ENCODE assay signal across 27 cellular contexts in the genomic region with DNA sequence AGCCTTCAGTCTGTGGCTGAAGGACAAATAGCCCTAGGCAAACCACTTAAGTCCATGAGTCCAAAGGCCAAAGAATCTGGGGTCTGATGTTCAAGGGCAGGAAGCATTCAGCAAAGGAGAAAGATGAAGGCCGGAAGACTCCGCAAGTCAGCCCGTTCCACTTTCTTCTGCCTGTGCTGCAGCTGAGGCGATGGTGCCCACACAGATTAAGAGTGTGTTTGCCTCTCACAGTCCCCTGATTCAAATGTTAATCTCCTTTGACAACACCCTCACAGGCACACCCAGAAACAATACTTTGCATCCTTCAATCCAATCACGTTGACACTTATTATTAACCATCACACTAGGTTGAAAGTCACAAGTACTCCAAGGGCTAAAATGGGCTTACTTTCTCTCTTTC.
"Had no signal": no experiment of that assay in that cellular context is flagged by ENCODE, and none has a peak within 500 bp of the region (broad histone marks: within the 10 kb centered on the region; RNA-seq: fewer than 3 reads in every experiment).

No MANE protein-coding gene starts in this region.

- H2AFZ ChIP-seq: hepatocyte had no signal

- H3K27ac Mint-ChIP-seq: mesothelial cell of epicardium; naive B cell; natural killer cell; nephron progenitor cell; stimulated activated naive B cell treated with anti-CD40 and anti-IgM and Interleukin-4, amounts not matched to agents 10 μg/mL and 1 μg/mL and 100 μg/mL, for 72 hours had no signal

- H3K4me3 ChIP-seq: hepatocyte, left ventricle myocardium inferior, lung, pancreas, prostate gland, skin epidermis, stomach, testis, thyroid gland, transverse colon, upper lobe of left lung, vagina had no signal

- H3K4me3 Mint-ChIP-seq: mesothelial cell of epicardium; naive B cell; natural killer cell; nephron progenitor cell; stimulated activated naive B cell treated with anti-CD40 and anti-IgM and Interleukin-4, amounts not matched to agents 10 μg/mL and 1 μg/mL and 100 μg/mL, for 72 hours had no signal

- H3K4me2 ChIP-seq: hepatocyte had no signal

- DNase-seq: left ventricle myocardium inferior; mesendoderm; naive B cell; natural killer cell; nephron progenitor cell; pancreas; posterior cingulate gyrus; retina; right cardiac atrium; stimulated activated CD4-positive, alpha-beta T cell treated with anti-CD3 and anti-CD28 coated beads, Interleukin-12 subunit alpha, Interleukin-12 subunit beta, amount 100 ng/mL, for 4 hours; stimulated activated CD4-positive, alpha-beta T cell treated with anti-CD3 and anti-CD28 coated beads, Interleukin-15, amount 100 ng/mL, for 24 hours; stimulated activated CD4-positive, alpha-beta T cell treated with anti-CD3 and anti-CD28 coated beads, Interleukin-2, amount 100 ng/mL, for 24 hours; stimulated activated CD4-positive, alpha-beta T cell treated with anti-CD3 and anti-CD28 coated beads, Interleukin-4, amount 100 ng/mL, for 1 hour; stimulated activated naive B cell treated with anti-CD40 and anti-IgM and Interleukin-4, amounts not matched to agents 10 μg/mL and 1 μg/mL and 100 μg/mL, for 72 hours; stimulated activated naive CD8-positive, alpha-beta T cell treated with anti-CD3 and anti-CD28 coated beads, Interleukin-15, Interleukin-2, amounts not matched to agents 100 U/mL and 50 U/mL, for 24 hours; stomach; testis; thyroid gland; transverse colon; upper lobe of left lung had no signal

- H3K79me2 ChIP-seq: hepatocyte had no signal

- H3K4me1 ChIP-seq: pancreas, prostate gland, stomach, testis, thyroid gland, transverse colon, upper lobe of left lung, vagina had no signal

- H3K27ac ChIP-seq: hepatocyte, left ventricle myocardium inferior, pancreas, prostate gland, skin epidermis, stomach, testis, thyroid gland, transverse colon, upper lobe of left lung, vagina had no signal

- H3K36me3 Mint-ChIP-seq: mesothelial cell of epicardium; naive B cell; natural killer cell; stimulated activated naive B cell treated with anti-CD40 and anti-IgM and Interleukin-4, amounts not matched to agents 10 μg/mL and 1 μg/mL and 100 μg/mL, for 72 hours had no signal

- H3K36me3 ChIP-seq: left ventricle myocardium inferior, pancreas, prostate gland, stomach, thyroid gland, transverse colon, upper lobe of left lung, vagina had no signal

- H3K27me3 ChIP-seq: hepatocyte, pancreas, stomach, testis, thyroid gland, transverse colon, upper lobe of left lung, vagina had no signal

- H3K4me1 Mint-ChIP-seq: mesothelial cell of epicardium; naive B cell; natural killer cell; nephron progenitor cell; stimulated activated naive B cell treated with anti-CD40 and anti-IgM and Interleukin-4, amounts not matched to agents 10 μg/mL and 1 μg/mL and 100 μg/mL, for 72 hours had no signal

- H3K27me3 Mint-ChIP-seq: naive B cell; stimulated activated naive B cell treated with anti-CD40 and anti-IgM and Interleukin-4, amounts not matched to agents 10 μg/mL and 1 μg/mL and 100 μg/mL, for 72 hours had no signal

- H3K9me3 ChIP-seq: left ventricle myocardium inferior, pancreas, prostate gland, stomach, testis, thyroid gland, transverse colon, upper lobe of left lung, vagina had no signal

- H3K9me3 Mint-ChIP-seq: mesothelial cell of epicardium, nephron progenitor cell had no signal

- ATAC-seq: natural killer cell; pancreas; right cardiac atrium; sciatic nerve; stimulated activated naive B cell treated with anti-CD40 and anti-IgM and Interleukin-4, amounts not matched to agents 10 μg/mL and 1 μg/mL and 100 μg/mL, for 72 hours; stimulated activated naive CD8-positive, alpha-beta T cell treated with anti-CD3 and anti-CD28 coated beads, Interleukin-15, Interleukin-2, amounts not matched to agents 100 U/mL and 50 U/mL, for 24 hours had no signal
